23 cellular contexts compared by ENCODE assay signal in genomic region chr9:5470816-5471215, GRCh38. TPM values are rescaled to one million over a fixed set of nuclear protein-coding genes. Genes with fewer than 3 reads are reported as not detected.
DNase-seq lines count a peak whose midpoint lies in the region; ATAC-seq lines count a peak whose summit lies in the region.
"Had no signal": no experiment of that assay in that cellular context is flagged by ENCODE, and none has a peak within 500 bp of the region (broad histone marks: within the 10 kb centered on the region; RNA-seq: fewer than 3 reads in every experiment).

No MANE protein-coding gene starts in this region.

- no peaks in the 10 kb centered on the region for H3K27me3 Mint-ChIP-seq in activated CD4-positive, alpha-beta T cell treated with anti-CD3 and anti-CD28 coated beads for 36 hours
- H3K27me3 Mint-ChIP-seq in activated T-cell treated with anti-CD3 and anti-CD28 coated beads, Interleukin-2, amount 50 U/mL, for 72 hours (ENCODE audit: low read depth): no peaks in the 10 kb centered on the region
- H3K27me3 Mint-ChIP-seq: B cell had no signal

- intact Hi-C loops in activated CD4-positive, alpha-beta T cell treated with anti-CD3 and anti-CD28 coated beads for 36 hours (cut with DNase I, micrococcal nuclease): no loop called here

- H3K36me3 Mint-ChIP-seq in activated CD4-positive, alpha-beta T cell treated with anti-CD3 and anti-CD28 coated beads for 36 hours (ENCODE audit: low read depth): peaks cover 49% of the 10 kb centered on the region
- peaks cover 16 to 23% of the 10 kb centered on the region in 2 donors for H3K36me3 Mint-ChIP-seq in activated T-cell treated with anti-CD3 and anti-CD28 coated beads, Interleukin-2, amount 50 U/mL, for 72 hours (ENCODE audit: insufficient read depth in 2 of 2)
- peaks cover 50% of the 10 kb centered on the region for H3K36me3 Mint-ChIP-seq in stimulated activated effector memory CD8-positive, alpha-beta T cell treated with anti-CD3 and anti-CD28 coated beads, Interleukin-12 subunit alpha, Interleukin-12 subunit beta, amount 100 ng/mL, for 72 hours

- H3K27ac Mint-ChIP-seq in activated CD4-positive, alpha-beta T cell treated with anti-CD3 and anti-CD28 coated beads for 36 hours: no peak overlapping the region
- no peak overlapping the region for H3K27ac Mint-ChIP-seq in activated T-cell treated with anti-CD3 and anti-CD28 coated beads, Interleukin-2, amount 50 U/mL, for 72 hours
- H3K27ac Mint-ChIP-seq in stimulated activated effector memory CD8-positive, alpha-beta T cell treated with anti-CD3 and anti-CD28 coated beads, Interleukin-12 subunit alpha, Interleukin-12 subunit beta, amount 100 ng/mL, for 72 hours: no peak overlapping the region
- H3K27ac Mint-ChIP-seq: B cell; CD8-positive, alpha-beta T cell had no signal

- H3K4me3 Mint-ChIP-seq in activated CD4-positive, alpha-beta T cell treated with anti-CD3 and anti-CD28 coated beads for 36 hours: no peak overlapping the region
- H3K4me3 Mint-ChIP-seq in activated T-cell treated with anti-CD3 and anti-CD28 coated beads, Interleukin-2, amount 50 U/mL, for 72 hours: no peak overlapping the region
- H3K4me3 Mint-ChIP-seq in stimulated activated effector memory CD8-positive, alpha-beta T cell treated with anti-CD3 and anti-CD28 coated beads, Interleukin-12 subunit alpha, Interleukin-12 subunit beta, amount 100 ng/mL, for 72 hours: no peak overlapping the region
- H3K4me3 Mint-ChIP-seq: B cell; CD8-positive, alpha-beta T cell had no signal

- DNase-seq in activated CD4-positive, alpha-beta T cell treated with anti-CD3 and anti-CD28 coated beads for 36 hours: no peak
- no peak for DNase-seq in activated CD4-positive, alpha-beta T cell treated with anti-CD3 and anti-CD28 coated beads for 1 hour
- no peak for DNase-seq in activated T-cell treated with anti-CD3 and anti-CD28 coated beads, Interleukin-2, amount 50 U/mL, for 72 hours
- no peak for DNase-seq in activated T-cell treated with anti-CD3 and anti-CD28 coated beads, Interleukin-2, amount 50 U/mL, for 48 hours
- DNase-seq in MV-4-11 (lab: John Stamatoyannopoulos, UW) (peak; percentile 39), putamen (ENCODE audit: low spot score) (no peak)
- no peak for DNase-seq in stimulated activated effector memory CD8-positive, alpha-beta T cell treated with anti-CD3 and anti-CD28 coated beads, Interleukin-12 subunit alpha, Interleukin-12 subunit beta, amount 100 ng/mL, for 72 hours (ENCODE audit: low spot score in 2 of 2)
- DNase-seq: Caco-2; CD8-positive, alpha-beta T cell; GDM1; KBM-7; NCI-H1105 treated with DMSO at 0.1 percent for 48 hours; NCI-H146; NCI-H1930; NCI-H2107; NCI-H446; NCI-H526; NCI-H82; NK-92 treated with Interleukin-12 subunit alpha and Interleukin-12 subunit beta, amount 100 ng/mL, for 24 hours had no signal

- ATAC-seq in activated CD4-positive, alpha-beta T cell treated with anti-CD3 and anti-CD28 coated beads for 36 hours: peak; percentile 80
- ATAC-seq in activated T-cell treated with anti-CD3 and anti-CD28 coated beads, Interleukin-2, amount 50 U/mL, for 72 hours (replicated peaks in 1 of 2): peak; percentile 76 to 82
- ATAC-seq in stimulated activated effector memory CD8-positive, alpha-beta T cell treated with anti-CD3 and anti-CD28 coated beads, Interleukin-12 subunit alpha, Interleukin-12 subunit beta, amount 100 ng/mL, for 72 hours: peak; percentile 88
- ATAC-seq: CD8-positive, alpha-beta T cell; HCT116; Right ventricle myocardium inferior had no signal

- peaks cover 35% of the 10 kb centered on the region for H3K4me1 Mint-ChIP-seq in activated CD4-positive, alpha-beta T cell treated with anti-CD3 and anti-CD28 coated beads for 36 hours
- H3K4me1 Mint-ChIP-seq in activated T-cell treated with anti-CD3 and anti-CD28 coated beads, Interleukin-2, amount 50 U/mL, for 72 hours (ENCODE audit: low read depth): peaks cover 32% of the 10 kb centered on the region
- H3K4me1 Mint-ChIP-seq in stimulated activated effector memory CD8-positive, alpha-beta T cell treated with anti-CD3 and anti-CD28 coated beads, Interleukin-12 subunit alpha, Interleukin-12 subunit beta, amount 100 ng/mL, for 72 hours: peaks cover 49% of the 10 kb centered on the region
- H3K4me1 Mint-ChIP-seq: B cell had no signal

- POLR2A ChIA-PET in activated CD4-positive, alpha-beta T cell treated with anti-CD3 and anti-CD28 coated beads for 36 hours (lab: Charles Lee): no interaction called here

- CTCF ChIA-PET in activated CD4-positive, alpha-beta T cell treated with anti-CD3 and anti-CD28 coated beads for 36 hours (lab: Charles Lee): no interaction called here

- H3K9me3 Mint-ChIP-seq in activated CD4-positive, alpha-beta T cell treated with anti-CD3 and anti-CD28 coated beads for 36 hours (ENCODE audit: low read depth): peaks cover 5% of the 10 kb centered on the region
- H3K9me3 Mint-ChIP-seq in activated T-cell treated with anti-CD3 and anti-CD28 coated beads, Interleukin-2, amount 50 U/mL, for 72 hours: peaks cover 0 to 5% of the 10 kb centered on the region in 2 donors
- H3K9me3 Mint-ChIP-seq in stimulated activated effector memory CD8-positive, alpha-beta T cell treated with anti-CD3 and anti-CD28 coated beads, Interleukin-12 subunit alpha, Interleukin-12 subunit beta, amount 100 ng/mL, for 72 hours: no peaks in the 10 kb centered on the region
- H3K9me3 Mint-ChIP-seq: CD8-positive, alpha-beta T cell had no signal

RNA-seq across cellular contexts. Expression of gene CD274, which starts 20.5 kb away (rescaled TPM):
- 10 to 100 TPM; 25.0 to 30.1 TPM for total RNA-seq in activated CD4-positive, alpha-beta T cell treated with anti-CD3 and anti-CD28 coated beads for 36 hours
- 10 to 100 TPM; 16.4 to 36.3 TPM for total RNA-seq in activated T-cell treated with anti-CD3 and anti-CD28 coated beads, Interleukin-2, amount 50 U/mL, for 72 hours
- total RNA-seq: Caco-2 had no signal

RNA-seq across cellular contexts. Expression of gene PLGRKT, which starts 33.1 kb away (rescaled TPM):
- total RNA-seq in activated CD4-positive, alpha-beta T cell treated with anti-CD3 and anti-CD28 coated beads for 36 hours: 10 to 100 TPM; 44.0 to 47.9 TPM
- total RNA-seq in activated T-cell treated with anti-CD3 and anti-CD28 coated beads, Interleukin-2, amount 50 U/mL, for 72 hours: 10 to 100 TPM; 48.6 to 49.9 TPM

RNA-seq across cellular contexts. Expression of gene PDCD1LG2, which starts 39.5 kb away (rescaled TPM):
- under 1 TPM; 0.43 to 0.81 TPM for total RNA-seq in activated CD4-positive, alpha-beta T cell treated with anti-CD3 and anti-CD28 coated beads for 36 hours
- total RNA-seq in activated T-cell treated with anti-CD3 and anti-CD28 coated beads, Interleukin-2, amount 50 U/mL, for 72 hours: 1 to 10 TPM; 1.3 to 3.0 TPM
- total RNA-seq: Caco-2; CD8-positive, alpha-beta T cell; H1 had no signal
